Comparison of ENCODE assay signal across 10 cellular contexts in genomic region chr1:107669996-107670395, GRCh38.
A peak's percentile ranks its signal among the peaks of the same experiment; 100 is the strongest.
DNase-seq lines count a peak whose midpoint lies in the region; ATAC-seq, FAIRE-seq and TF ChIP-seq lines count a peak whose summit lies in the region.
"Had no signal": no experiment of that assay in that cellular context is flagged by ENCODE, and none has a peak within 500 bp of the region (broad histone marks: within the 10 kb centered on the region; RNA-seq: fewer than 3 reads in every experiment).

No MANE protein-coding gene starts in this region.

- no peak for TF ChIP-seq CTCF in adrenal gland (IDR thresholded peaks at IDR 0.05)
- TF ChIP-seq CTCF in D721Med (IDR thresholded peaks at IDR 0.05; ENCODE audit: insufficient read depth, missing control alignments) = no peak

- no peaks in the 10 kb centered on the region for H3K36me3 ChIP-seq in MG63
- H3K36me3 ChIP-seq in adrenal gland (replicated peaks in 1 of 2) = no peaks in the 10 kb centered on the region
- H3K36me3 ChIP-seq: thoracic aorta had no signal

- no peak for TF ChIP-seq POLR2A in adrenal gland (IDR thresholded peaks at IDR 0.05)

- ATAC-seq in HG02884 (IDR thresholded peaks at IDR 0.05; ENCODE audit: unreplicated experiment) = no peak
- no peak for ATAC-seq in GM18909 (IDR thresholded peaks at IDR 0.05; ENCODE audit: poor library complexity, unreplicated experiment)

- intact Hi-C loops in adrenal gland (cut with DNase I) = no loop called here

- DNase-seq in COR-L47 (lab: John Stamatoyannopoulos, UW) (peak; percentile 62), MG63 (peak; percentile 98), adrenal gland (peak in 6 of 7 donors; percentile 17 to 57 (median 32)), kidney glomerular epithelial cell (lab: John Stamatoyannopoulos, UW) (peak; percentile 36), D721Med (ENCODE audit: insufficient read length, low spot score) (no peak)
- DNase-seq in activated CD4-positive, alpha-beta T cell treated with anti-CD3 and anti-CD28 coated beads, Interleukin-2, amount 50 U/mL, for 1 hour = no peak
- DNase-seq: GF-D8 had no signal

- no peak overlapping the region for H3K4me3 ChIP-seq in MG63
- no peak overlapping the region for H3K4me3 ChIP-seq in adrenal gland
- H3K4me3 ChIP-seq: thoracic aorta had no signal

- H3K4me1 ChIP-seq in adrenal gland (replicated peaks in 1 of 2) = no peaks in the 10 kb centered on the region

- no peaks in the 10 kb centered on the region for H3K9me3 ChIP-seq in MG63
- no peaks in the 10 kb centered on the region for H3K9me3 ChIP-seq in adrenal gland (replicated peaks in 1 of 3)
- H3K9me3 ChIP-seq: thoracic aorta had no signal

- no peaks in the 10 kb centered on the region for H3K27me3 ChIP-seq in MG63
- H3K27me3 ChIP-seq in adrenal gland = no peaks in the 10 kb centered on the region

- no peak overlapping the region for H3K27ac ChIP-seq in adrenal gland
- H3K27ac ChIP-seq: thoracic aorta had no signal

- WGBS in adrenal gland, 4 donors = 7 to 24% (median 17%) methylated on average over 1 of the region's 1 CpG

- FAIRE-seq in D721Med (lab: Jason Lieb, UNC) = no peak

Comparison
In these comparisons a context has a peak if more than half of its experiments do, and no peak if none do; other contexts are left out.
1. DNase-seq: peak in COR-L47 (single experiment), MG63 (single experiment), adrenal gland (6 of 7) and kidney glomerular epithelial cell (single experiment); none in D721Med (single experiment) and activated CD4-positive, alpha-beta T cell treated with anti-CD3 and anti-CD28 coated beads, Interleukin-2, amount 50 U/mL, for 1 hour (single experiment).